In the genomic region with DNA sequence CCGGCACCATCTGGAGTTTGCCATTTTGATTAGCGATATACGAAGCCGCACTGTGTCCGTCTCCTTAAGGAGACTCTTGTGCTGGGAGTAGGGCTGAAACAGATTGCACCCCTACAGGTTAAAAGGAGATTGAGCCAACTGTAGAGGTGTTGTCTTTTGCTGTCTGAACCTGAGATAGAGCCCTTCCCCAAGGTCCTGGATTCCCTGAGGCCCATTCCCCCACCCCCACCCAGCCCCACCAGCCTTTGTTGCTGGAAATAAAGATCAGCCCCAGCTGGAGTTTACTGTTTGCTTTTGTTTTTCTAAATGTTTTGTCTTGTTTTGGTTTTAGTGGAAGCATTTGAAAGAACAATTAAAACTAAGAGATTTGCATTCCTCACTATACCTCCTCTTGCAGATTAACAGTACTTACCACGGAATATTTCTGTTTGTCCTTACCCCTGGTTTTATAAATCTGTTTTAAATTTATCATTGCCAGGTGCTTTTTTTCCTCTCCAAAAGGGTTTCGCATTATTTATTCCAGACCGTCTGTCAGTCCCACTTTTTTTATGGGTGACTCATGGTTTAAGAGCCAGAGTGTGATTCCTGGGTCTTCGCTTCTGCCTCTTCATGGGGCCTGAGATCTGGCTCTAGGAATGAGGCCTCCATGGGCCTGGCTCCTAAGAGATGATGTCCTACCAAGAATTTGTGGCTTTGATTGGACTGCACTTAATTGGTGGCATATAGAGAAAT, we compare ENCODE assay signal across 19 cellular contexts.
DNase-seq lines count a peak whose midpoint lies in the region; ATAC-seq, FAIRE-seq and TF ChIP-seq lines count a peak whose summit lies in the region.
"Had no signal": no experiment of that assay in that cellular context is flagged by ENCODE, and none has a peak within 500 bp of the region (broad histone marks: within the 10 kb centered on the region; RNA-seq: fewer than 3 reads in every experiment).

No MANE protein-coding gene starts in this region.

- H3K27ac ChIP-seq in gastrocnemius medialis (peak overlapping the region in 3 of 4 donors; percentile 3 to 89 (median 87)), foreskin keratinocyte (no peak overlapping the region)
- H3K27ac ChIP-seq: 22Rv1, colonic mucosa had no signal

- TF ChIP-seq POLR2A in gastrocnemius medialis (IDR thresholded peaks at IDR 0.05): no peak

- H3K4me3 ChIP-seq in gastrocnemius medialis: no peak overlapping the region
- H3K4me3 ChIP-seq: colonic mucosa had no signal

- FAIRE-seq in endometrium (lab: Jason Lieb, UNC): peak; percentile 90
- FAIRE-seq: GM12892 had no signal

- no peaks in the 10 kb centered on the region for H3K27me3 ChIP-seq in gastrocnemius medialis
- no peaks in the 10 kb centered on the region for H3K27me3 ChIP-seq in foreskin keratinocyte
- H3K27me3 ChIP-seq: colonic mucosa had no signal

- ATAC-seq in gastrocnemius medialis (no peak), foreskin keratinocyte (no peak), HG03097 (IDR thresholded peaks at IDR 0.05; ENCODE audit: low FRiP score, unreplicated experiment) (no peak)

- H3K4me1 ChIP-seq in gastrocnemius medialis (peaks cover 38 to 45% of the 10 kb centered on the region in 2 donors), foreskin keratinocyte (peaks cover 4% of the 10 kb centered on the region)
- H3K4me1 ChIP-seq: colonic mucosa had no signal

- DNase-seq in DMS 273 (lab: John Stamatoyannopoulos, UW; ENCODE audit: unreplicated experiment) (peak; percentile 56), DMS 273 treated with DMSO at 0.1 percent for 48 hours (lab: John Stamatoyannopoulos, UW) (no peak), NCI-H524 treated with DMSO at 0.1 percent for 48 hours (lab: John Stamatoyannopoulos, UW) (peak; percentile 41), gastrocnemius medialis (no peak), foreskin keratinocyte (no peak)
- DNase-seq in stimulated activated naive CD4-positive, alpha-beta T cell treated with Interleukin-2 at 50 U/mL for 16 hours (lab: John Stamatoyannopoulos, UW): no peak
- DNase-seq: activated CD4-positive, alpha-beta T cell treated with anti-CD3 and anti-CD28 coated beads for 4 hours; activated T-cell treated with anti-CD3 and anti-CD28 coated beads, Interleukin-2, amount 50 U/mL, for 48 hours; CD4-positive, alpha-beta T cell; colonic mucosa; erythroblast; naive B cell; NCI-H2029; NCI-H774; stimulated activated CD4-positive, alpha-beta T cell treated with anti-CD3 and anti-CD28 coated beads, Interleukin-12 subunit alpha, Interleukin-12 subunit beta, amount 100 ng/mL, for 4 hours had no signal

- no peak for TF ChIP-seq CTCF in gastrocnemius medialis (IDR thresholded peaks at IDR 0.05 in 4 of 5, conservative IDR thresholded peaks at IDR 0.05 in 1 of 5)
- no peak for TF ChIP-seq CTCF in foreskin keratinocyte (conservative IDR thresholded peaks at IDR 0.05)

- in situ Hi-C loops in gastrocnemius medialis (cut with MboI; ENCODE audit: low sequenced_read_pairs in 4 of 4): loop anchor here in 2 of 4 donors (5.0 to 25.0 kb wide), 4 partner anchors 231 to 1281 kb away; no protein-coding TSS in a partner anchor

- peaks cover 0 to 19% of the 10 kb centered on the region in 2 donors for H3K36me3 ChIP-seq in gastrocnemius medialis
- H3K36me3 ChIP-seq: colonic mucosa had no signal

- intact Hi-C loops in gastrocnemius medialis (cut with DNase I; ENCODE audit: low total_unique reads): loop anchor here (5.0 to 10.0 kb wide), 3 partner anchors 246 to 1281 kb away; a partner anchor contains a TSS

- no peaks in the 10 kb centered on the region for H3K9me3 ChIP-seq in gastrocnemius medialis
- H3K9me3 ChIP-seq: colonic mucosa had no signal

Comparison
In these comparisons a context has a peak if more than half of its experiments do, and no peak if none do; other contexts are left out.
1. DNase-seq: peak in DMS 273 (single experiment) and NCI-H524 treated with DMSO at 0.1 percent for 48 hours (single experiment); none in DMS 273 treated with DMSO at 0.1 percent for 48 hours (single experiment), gastrocnemius medialis (0 of 2), stimulated activated naive CD4-positive, alpha-beta T cell treated with Interleukin-2 at 50 U/mL for 16 hours (single experiment) and foreskin keratinocyte (0 of 2).